ENCODE assay signal across 26 cellular contexts in genomic region chr13:99041337-99041736, GRCh38.
DNase-seq lines count a peak whose midpoint lies in the region; ATAC-seq and TF ChIP-seq lines count a peak whose summit lies in the region.
"Had no signal": no experiment of that assay in that cellular context is flagged by ENCODE, and none has a peak within 500 bp of the region (broad histone marks: within the 10 kb centered on the region; RNA-seq: fewer than 3 reads in every experiment).

No MANE protein-coding gene starts in this region.

- intact Hi-C loops in activated CD4-positive, alpha-beta T cell treated with anti-CD3 and anti-CD28 coated beads for 36 hours (cut with DNase I, micrococcal nuclease): no loop called here

- CTCF ChIA-PET in activated CD4-positive, alpha-beta T cell treated with anti-CD3 and anti-CD28 coated beads for 36 hours (lab: Charles Lee): interaction anchor here (0.7 kb wide), 1 partner anchor 172 kb away, joined by 5 read pairs; no protein-coding TSS in a partner anchor
- CTCF ChIA-PET in T-cell (lab: Charles Lee): interaction anchor here in 1 of 2 donors (0.6 kb wide), 3 partner anchors 26 to 198 kb away, joined by 3 read pairs; no protein-coding TSS in a partner anchor

- peaks cover 7% of the 10 kb centered on the region for H3K36me3 Mint-ChIP-seq in activated CD4-positive, alpha-beta T cell treated with anti-CD3 and anti-CD28 coated beads for 36 hours (ENCODE audit: low read depth)
- H3K36me3 Mint-ChIP-seq in T-cell: no peaks in the 10 kb centered on the region
- peaks cover 0 to 5% (median 0%) of the 10 kb centered on the region in 3 donors for H3K36me3 Mint-ChIP-seq in naive thymus-derived CD8-positive, alpha-beta T cell
- H3K36me3 Mint-ChIP-seq: IgD-negative memory B cell had no signal

- no peaks in the 10 kb centered on the region for H3K9me3 Mint-ChIP-seq in activated CD4-positive, alpha-beta T cell treated with anti-CD3 and anti-CD28 coated beads for 36 hours (ENCODE audit: low read depth)
- H3K9me3 Mint-ChIP-seq in T-cell: no peaks in the 10 kb centered on the region
- no peaks in the 10 kb centered on the region for H3K9me3 Mint-ChIP-seq in naive thymus-derived CD8-positive, alpha-beta T cell
- H3K9me3 Mint-ChIP-seq: activated naive CD4-positive, alpha-beta T cell treated with anti-CD3 and anti-CD28 coated beads for 36 hours; dendritic cell treated with granulocyte-macrophage colony-stimulating factor and Interleukin-4, amounts not matched to agents 40 ng/mL and 50 ng/mL, for 4 days; IgD-negative memory B cell had no signal

- ATAC-seq in activated CD4-positive, alpha-beta T cell treated with anti-CD3 and anti-CD28 coated beads for 36 hours: no peak
- peak; percentile 1 for ATAC-seq in GM18868 (IDR thresholded peaks at IDR 0.05; ENCODE audit: unreplicated experiment)
- ATAC-seq in T-cell (replicated peaks in 1 of 4): no peak
- no peak for ATAC-seq in naive thymus-derived CD8-positive, alpha-beta T cell
- no peak for ATAC-seq in HG02642 (IDR thresholded peaks at IDR 0.05; ENCODE audit: poor library complexity, unreplicated experiment)
- ATAC-seq: mucosa of descending colon had no signal

- no peak overlapping the region for H3K4me3 ChIP-seq in foreskin fibroblast (ENCODE audit: low read depth in 1 of 2, low read length in 2 of 2)
- H3K4me3 ChIP-seq: mucosa of descending colon, sigmoid colon, tibial artery had no signal

- H3K4me3 Mint-ChIP-seq in activated CD4-positive, alpha-beta T cell treated with anti-CD3 and anti-CD28 coated beads for 36 hours: no peak overlapping the region
- no peak overlapping the region for H3K4me3 Mint-ChIP-seq in T-cell
- H3K4me3 Mint-ChIP-seq in naive thymus-derived CD8-positive, alpha-beta T cell: peak overlapping the region in 1 of 10 donors; percentile 13
- H3K4me3 Mint-ChIP-seq: activated naive CD4-positive, alpha-beta T cell treated with anti-CD3 and anti-CD28 coated beads for 36 hours; dendritic cell treated with granulocyte-macrophage colony-stimulating factor and Interleukin-4, amounts not matched to agents 40 ng/mL and 50 ng/mL, for 4 days had no signal

- peaks cover 77% of the 10 kb centered on the region for H3K4me1 Mint-ChIP-seq in activated CD4-positive, alpha-beta T cell treated with anti-CD3 and anti-CD28 coated beads for 36 hours
- H3K4me1 Mint-ChIP-seq in T-cell: peaks cover 72 to 82% (median 79%) of the 10 kb centered on the region in 3 donors
- peaks cover 32 to 67% (median 62%) of the 10 kb centered on the region in 4 donors for H3K4me1 Mint-ChIP-seq in naive thymus-derived CD8-positive, alpha-beta T cell

- no peak for DNase-seq in activated CD4-positive, alpha-beta T cell treated with anti-CD3 and anti-CD28 coated beads for 36 hours
- no peak for DNase-seq in activated CD4-positive, alpha-beta T cell treated with anti-CD3 and anti-CD28 coated beads, Interleukin-2, amount 50 U/mL, for 4 hours
- DNase-seq in T-cell (no peak), foreskin fibroblast (no peak), SK-N-DZ (ENCODE audit: low spot score) (no peak)
- no peak for DNase-seq in naive thymus-derived CD8-positive, alpha-beta T cell
- DNase-seq: activated CD4-positive, CD25-positive, alpha-beta regulatory T cell; activated naive CD4-positive, alpha-beta T cell treated with anti-CD3 and anti-CD28 coated beads for 36 hours; activated T-cell treated with anti-CD3 and anti-CD28 coated beads, Interleukin-2, amount 50 U/mL, for 1 hour; aorta; central memory CD4-positive, alpha-beta T cell; DMS79; HCEC 1CT; islet precursor cell; mucosa of descending colon; NCI-H1092 treated with DMSO at 0.1 percent for 48 hours; NCI-H2029; NCI-H226; NCI-H82; sigmoid colon; stimulated activated CD4-positive, alpha-beta T cell treated with anti-CD3 and anti-CD28 coated beads, Interleukin-15, amount 100 ng/mL, for 24 hours; tibial artery had no signal

- no peaks in the 10 kb centered on the region for H3K27me3 Mint-ChIP-seq in activated CD4-positive, alpha-beta T cell treated with anti-CD3 and anti-CD28 coated beads for 36 hours
- H3K27me3 Mint-ChIP-seq in T-cell: no peaks in the 10 kb centered on the region
- H3K27me3 Mint-ChIP-seq in naive thymus-derived CD8-positive, alpha-beta T cell: peaks cover 0 to 17% (median 0%) of the 10 kb centered on the region in 5 donors

- H3K27ac Mint-ChIP-seq in activated CD4-positive, alpha-beta T cell treated with anti-CD3 and anti-CD28 coated beads for 36 hours: peak overlapping the region; percentile 8
- peak overlapping the region; percentile 65 to 98 for H3K27ac Mint-ChIP-seq in T-cell
- peak overlapping the region in 7 of 10 donors; percentile 53 to 96 (median 82) for H3K27ac Mint-ChIP-seq in naive thymus-derived CD8-positive, alpha-beta T cell
- H3K27ac Mint-ChIP-seq: activated naive CD4-positive, alpha-beta T cell treated with anti-CD3 and anti-CD28 coated beads for 36 hours; dendritic cell treated with granulocyte-macrophage colony-stimulating factor and Interleukin-4, amounts not matched to agents 40 ng/mL and 50 ng/mL, for 4 days had no signal

- no peak for TF ChIP-seq CTCF in foreskin fibroblast (IDR thresholded peaks at IDR 0.05; ENCODE audit: low read depth, low read length)

- POLR2A ChIA-PET in activated CD4-positive, alpha-beta T cell treated with anti-CD3 and anti-CD28 coated beads for 36 hours (lab: Charles Lee): interaction anchor here (0.6 kb wide), 1 partner anchor 30 kb away, joined by 10 read pairs; no protein-coding TSS in a partner anchor
- POLR2A ChIA-PET in T-cell (lab: Charles Lee): interaction anchor here in 1 of 2 donors (0.5 to 0.6 kb wide), 2 partner anchors 50 to 55 kb away, joined by 3 to 4 read pairs; no protein-coding TSS in a partner anchor
- POLR2A ChIA-PET in naive thymus-derived CD8-positive, alpha-beta T cell (lab: Charles Lee): interaction anchor here (0.6 to 0.7 kb wide), 2 partner anchors 15 to 31 kb away, joined by 3 read pairs; no protein-coding TSS in a partner anchor

Comparison
In these comparisons a context has a peak if more than half of its experiments do, and no peak if none do; other contexts are left out.
1. H3K27ac Mint-ChIP-seq: peak in every context shown above with its lines; median percentile 82 in naive thymus-derived CD8-positive, alpha-beta T cell; 82 in T-cell; 8 in activated CD4-positive, alpha-beta T cell treated with anti-CD3 and anti-CD28 coated beads for 36 hours.